1 cellular context compared by ENCODE assay signal in genomic region chr2:85583667-85584353, GRCh38.
A peak's percentile ranks its signal among the peaks of the same experiment; 100 is the strongest.
TF ChIP-seq lines count a peak whose summit lies in the region.

No MANE protein-coding gene starts in this region.

TF ChIP-seq in HepG2, 621 proteins besides CTCF, POLR2A, EP300 and RAD21 (continued from another document and continues in another):
- TF ChIP-seq, protein P1, sequence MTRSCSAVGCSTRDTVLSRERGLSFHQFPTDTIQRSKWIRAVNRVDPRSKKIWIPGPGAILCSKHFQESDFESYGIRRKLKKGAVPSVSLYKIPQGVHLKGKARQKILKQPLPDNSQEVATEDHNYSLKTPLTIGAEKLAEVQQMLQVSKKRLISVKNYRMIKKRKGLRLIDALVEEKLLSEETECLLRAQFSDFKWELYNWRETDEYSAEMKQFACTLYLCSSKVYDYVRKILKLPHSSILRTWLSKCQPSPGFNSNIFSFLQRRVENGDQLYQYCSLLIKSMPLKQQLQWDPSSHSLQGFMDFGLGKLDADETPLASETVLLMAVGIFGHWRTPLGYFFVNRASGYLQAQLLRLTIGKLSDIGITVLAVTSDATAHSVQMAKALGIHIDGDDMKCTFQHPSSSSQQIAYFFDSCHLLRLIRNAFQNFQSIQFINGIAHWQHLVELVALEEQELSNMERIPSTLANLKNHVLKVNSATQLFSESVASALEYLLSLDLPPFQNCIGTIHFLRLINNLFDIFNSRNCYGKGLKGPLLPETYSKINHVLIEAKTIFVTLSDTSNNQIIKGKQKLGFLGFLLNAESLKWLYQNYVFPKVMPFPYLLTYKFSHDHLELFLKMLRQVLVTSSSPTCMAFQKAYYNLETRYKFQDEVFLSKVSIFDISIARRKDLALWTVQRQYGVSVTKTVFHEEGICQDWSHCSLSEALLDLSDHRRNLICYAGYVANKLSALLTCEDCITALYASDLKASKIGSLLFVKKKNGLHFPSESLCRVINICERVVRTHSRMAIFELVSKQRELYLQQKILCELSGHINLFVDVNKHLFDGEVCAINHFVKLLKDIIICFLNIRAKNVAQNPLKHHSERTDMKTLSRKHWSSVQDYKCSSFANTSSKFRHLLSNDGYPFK (CRISPR knock-in tag; IDR thresholded peaks at IDR 0.05; ENCODE audit: borderline replicate concordance): no peak
- TF ChIP-seq IRX3 (CRISPR knock-in tag; IDR thresholded peaks at IDR 0.05; ENCODE audit: borderline replicate concordance, low read depth) (no peak), JDP2 (CRISPR knock-in tag; IDR thresholded peaks at IDR 0.05; ENCODE audit: borderline replicate concordance) (no peak), HMG20B (CRISPR knock-in tag; conservative IDR thresholded peaks at IDR 0.05) (no peak), MIER2 (CRISPR knock-in tag; IDR thresholded peaks at IDR 0.05) (no peak), ARNT (IDR thresholded peaks at IDR 0.05) (no peak), PBX3 (CRISPR knock-in tag; IDR thresholded peaks at IDR 0.05; ENCODE audit: borderline replicate concordance) (no peak), PHB2 (IDR thresholded peaks at IDR 0.05; ENCODE audit: partially characterized antibody) (no peak), SETDB1 (CRISPR knock-in tag; IDR thresholded peaks at IDR 0.05; ENCODE audit: borderline replicate concordance) (no peak), ZSCAN20 (CRISPR knock-in tag; IDR thresholded peaks at IDR 0.05; ENCODE audit: borderline replicate concordance) (no peak), ZBTB49 (CRISPR knock-in tag; IDR thresholded peaks at IDR 0.05; ENCODE audit: borderline replicate concordance) (no peak), RNF2 (conservative IDR thresholded peaks at IDR 0.05; ENCODE audit: low read depth) (no peak), ZNF512 (CRISPR knock-in tag; IDR thresholded peaks at IDR 0.05) (no peak), PAWR (CRISPR knock-in tag; IDR thresholded peaks at IDR 0.05; ENCODE audit: borderline replicate concordance) (no peak), KDM2A (CRISPR knock-in tag; IDR thresholded peaks at IDR 0.05; ENCODE audit: borderline replicate concordance, low read depth) (no peak), PITX1 (CRISPR knock-in tag; IDR thresholded peaks at IDR 0.05) (0 out of 2 replicates have a peak, but pooled peaks have one; percentile 20), AGO2 (optimal IDR thresholded peaks at IDR 0.05; ENCODE audit: low read depth, low read length) (no peak), IKZF1 (IDR thresholded peaks at IDR 0.05) (no peak), PHF8 (CRISPR knock-in tag; IDR thresholded peaks at IDR 0.05) (no peak), MAFG (CRISPR knock-in tag; IDR thresholded peaks at IDR 0.05) (0 out of 2 replicates have a peak, but pooled peaks have one; percentile 23), ZNF564 (CRISPR knock-in tag; IDR thresholded peaks at IDR 0.05) (no peak), PAF1 (CRISPR knock-in tag; IDR thresholded peaks at IDR 0.05) (no peak; the same call in 1 of the 2 replicates), FOXJ3 (CRISPR knock-in tag; IDR thresholded peaks at IDR 0.05; ENCODE audit: borderline replicate concordance) (0 out of 2 replicates have a peak, but pooled peaks have one; percentile 32), ZSCAN29 (CRISPR knock-in tag; conservative IDR thresholded peaks at IDR 0.05) (no peak), ELF3 (CRISPR knock-in tag; IDR thresholded peaks at IDR 0.05) (no peak), ZNF343 (CRISPR knock-in tag; IDR thresholded peaks at IDR 0.05) (no peak), FOXO1 (CRISPR knock-in tag; IDR thresholded peaks at IDR 0.05) (no peak; the same call in 1 of the 2 replicates), KAT7 (CRISPR knock-in tag; IDR thresholded peaks at IDR 0.05; ENCODE audit: borderline replicate concordance) (no peak), ZNF317 (CRISPR knock-in tag; IDR thresholded peaks at IDR 0.05) (no peak; the same call in 1 of the 2 replicates), ZSCAN21 (CRISPR knock-in tag; IDR thresholded peaks at IDR 0.05; ENCODE audit: borderline replicate concordance) (no peak), SMAD3 (CRISPR knock-in tag; IDR thresholded peaks at IDR 0.05) (no peak), PCBP2 (optimal IDR thresholded peaks at IDR 0.05; ENCODE audit: low read depth, low read length, poor library complexity, severe bottlenecking) (no peak)
- TF ChIP-seq, protein P2, sequence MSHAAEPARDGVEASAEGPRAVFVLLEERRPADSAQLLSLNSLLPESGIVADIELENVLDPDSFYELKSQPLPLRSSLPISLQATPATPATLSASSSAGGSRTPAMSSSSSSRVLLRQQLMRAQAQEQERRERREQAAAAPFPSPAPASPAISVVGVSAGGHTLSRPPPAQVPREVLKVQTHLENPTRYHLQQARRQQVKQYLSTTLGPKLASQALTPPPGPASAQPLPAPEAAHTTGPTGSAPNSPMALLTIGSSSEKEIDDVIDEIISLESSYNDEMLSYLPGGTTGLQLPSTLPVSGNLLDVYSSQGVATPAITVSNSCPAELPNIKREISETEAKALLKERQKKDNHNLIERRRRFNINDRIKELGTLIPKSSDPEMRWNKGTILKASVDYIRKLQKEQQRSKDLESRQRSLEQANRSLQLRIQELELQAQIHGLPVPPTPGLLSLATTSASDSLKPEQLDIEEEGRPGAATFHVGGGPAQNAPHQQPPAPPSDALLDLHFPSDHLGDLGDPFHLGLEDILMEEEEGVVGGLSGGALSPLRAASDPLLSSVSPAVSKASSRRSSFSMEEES (CRISPR knock-in tag; IDR thresholded peaks at IDR 0.05): no peak
- TF ChIP-seq, protein P3, sequence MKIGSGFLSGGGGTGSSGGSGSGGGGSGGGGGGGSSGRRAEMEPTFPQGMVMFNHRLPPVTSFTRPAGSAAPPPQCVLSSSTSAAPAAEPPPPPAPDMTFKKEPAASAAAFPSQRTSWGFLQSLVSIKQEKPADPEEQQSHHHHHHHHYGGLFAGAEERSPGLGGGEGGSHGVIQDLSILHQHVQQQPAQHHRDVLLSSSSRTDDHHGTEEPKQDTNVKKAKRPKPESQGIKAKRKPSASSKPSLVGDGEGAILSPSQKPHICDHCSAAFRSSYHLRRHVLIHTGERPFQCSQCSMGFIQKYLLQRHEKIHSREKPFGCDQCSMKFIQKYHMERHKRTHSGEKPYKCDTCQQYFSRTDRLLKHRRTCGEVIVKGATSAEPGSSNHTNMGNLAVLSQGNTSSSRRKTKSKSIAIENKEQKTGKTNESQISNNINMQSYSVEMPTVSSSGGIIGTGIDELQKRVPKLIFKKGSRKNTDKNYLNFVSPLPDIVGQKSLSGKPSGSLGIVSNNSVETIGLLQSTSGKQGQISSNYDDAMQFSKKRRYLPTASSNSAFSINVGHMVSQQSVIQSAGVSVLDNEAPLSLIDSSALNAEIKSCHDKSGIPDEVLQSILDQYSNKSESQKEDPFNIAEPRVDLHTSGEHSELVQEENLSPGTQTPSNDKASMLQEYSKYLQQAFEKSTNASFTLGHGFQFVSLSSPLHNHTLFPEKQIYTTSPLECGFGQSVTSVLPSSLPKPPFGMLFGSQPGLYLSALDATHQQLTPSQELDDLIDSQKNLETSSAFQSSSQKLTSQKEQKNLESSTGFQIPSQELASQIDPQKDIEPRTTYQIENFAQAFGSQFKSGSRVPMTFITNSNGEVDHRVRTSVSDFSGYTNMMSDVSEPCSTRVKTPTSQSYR (CRISPR knock-in tag; IDR thresholded peaks at IDR 0.05; ENCODE audit: borderline replicate concordance): no peak
- TF ChIP-seq, protein P4, sequence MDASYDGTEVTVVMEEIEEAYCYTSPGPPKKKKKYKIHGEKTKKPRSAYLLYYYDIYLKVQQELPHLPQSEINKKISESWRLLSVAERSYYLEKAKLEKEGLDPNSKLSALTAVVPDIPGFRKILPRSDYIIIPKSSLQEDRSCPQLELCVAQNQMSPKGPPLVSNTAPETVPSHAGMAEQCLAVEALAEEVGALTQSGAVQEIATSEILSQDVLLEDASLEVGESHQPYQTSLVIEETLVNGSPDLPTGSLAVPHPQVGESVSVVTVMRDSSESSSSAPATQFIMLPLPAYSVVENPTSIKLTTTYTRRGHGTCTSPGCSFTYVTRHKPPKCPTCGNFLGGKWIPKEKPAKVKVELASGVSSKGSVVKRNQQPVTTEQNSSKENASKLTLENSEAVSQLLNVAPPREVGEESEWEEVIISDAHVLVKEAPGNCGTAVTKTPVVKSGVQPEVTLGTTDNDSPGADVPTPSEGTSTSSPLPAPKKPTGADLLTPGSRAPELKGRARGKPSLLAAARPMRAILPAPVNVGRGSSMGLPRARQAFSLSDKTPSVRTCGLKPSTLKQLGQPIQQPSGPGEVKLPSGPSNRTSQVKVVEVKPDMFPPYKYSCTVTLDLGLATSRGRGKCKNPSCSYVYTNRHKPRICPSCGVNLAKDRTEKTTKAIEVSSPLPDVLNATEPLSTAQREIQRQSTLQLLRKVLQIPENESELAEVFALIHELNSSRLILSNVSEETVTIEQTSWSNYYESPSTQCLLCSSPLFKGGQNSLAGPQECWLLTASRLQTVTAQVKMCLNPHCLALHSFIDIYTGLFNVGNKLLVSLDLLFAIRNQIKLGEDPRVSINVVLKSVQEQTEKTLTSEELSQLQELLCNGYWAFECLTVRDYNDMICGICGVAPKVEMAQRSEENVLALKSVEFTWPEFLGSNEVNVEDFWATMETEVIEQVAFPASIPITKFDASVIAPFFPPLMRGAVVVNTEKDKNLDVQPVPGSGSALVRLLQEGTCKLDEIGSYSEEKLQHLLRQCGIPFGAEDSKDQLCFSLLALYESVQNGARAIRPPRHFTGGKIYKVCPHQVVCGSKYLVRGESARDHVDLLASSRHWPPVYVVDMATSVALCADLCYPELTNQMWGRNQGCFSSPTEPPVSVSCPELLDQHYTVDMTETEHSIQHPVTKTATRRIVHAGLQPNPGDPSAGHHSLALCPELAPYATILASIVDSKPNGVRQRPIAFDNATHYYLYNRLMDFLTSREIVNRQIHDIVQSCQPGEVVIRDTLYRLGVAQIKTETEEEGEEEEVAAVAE (CRISPR knock-in tag; IDR thresholded peaks at IDR 0.05; ENCODE audit: borderline replicate concordance): no peak
- TF ChIP-seq, protein P5, sequence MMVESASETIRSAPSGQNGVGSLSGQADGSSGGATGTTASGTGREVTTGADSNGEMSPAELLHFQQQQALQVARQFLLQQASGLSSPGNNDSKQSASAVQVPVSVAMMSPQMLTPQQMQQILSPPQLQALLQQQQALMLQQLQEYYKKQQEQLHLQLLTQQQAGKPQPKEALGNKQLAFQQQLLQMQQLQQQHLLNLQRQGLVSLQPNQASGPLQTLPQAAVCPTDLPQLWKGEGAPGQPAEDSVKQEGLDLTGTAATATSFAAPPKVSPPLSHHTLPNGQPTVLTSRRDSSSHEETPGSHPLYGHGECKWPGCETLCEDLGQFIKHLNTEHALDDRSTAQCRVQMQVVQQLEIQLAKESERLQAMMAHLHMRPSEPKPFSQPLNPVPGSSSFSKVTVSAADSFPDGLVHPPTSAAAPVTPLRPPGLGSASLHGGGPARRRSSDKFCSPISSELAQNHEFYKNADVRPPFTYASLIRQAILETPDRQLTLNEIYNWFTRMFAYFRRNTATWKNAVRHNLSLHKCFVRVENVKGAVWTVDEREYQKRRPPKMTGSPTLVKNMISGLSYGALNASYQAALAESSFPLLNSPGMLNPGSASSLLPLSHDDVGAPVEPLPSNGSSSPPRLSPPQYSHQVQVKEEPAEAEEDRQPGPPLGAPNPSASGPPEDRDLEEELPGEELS (CRISPR knock-in tag; IDR thresholded peaks at IDR 0.05): no peak
- TF ChIP-seq, protein P6, sequence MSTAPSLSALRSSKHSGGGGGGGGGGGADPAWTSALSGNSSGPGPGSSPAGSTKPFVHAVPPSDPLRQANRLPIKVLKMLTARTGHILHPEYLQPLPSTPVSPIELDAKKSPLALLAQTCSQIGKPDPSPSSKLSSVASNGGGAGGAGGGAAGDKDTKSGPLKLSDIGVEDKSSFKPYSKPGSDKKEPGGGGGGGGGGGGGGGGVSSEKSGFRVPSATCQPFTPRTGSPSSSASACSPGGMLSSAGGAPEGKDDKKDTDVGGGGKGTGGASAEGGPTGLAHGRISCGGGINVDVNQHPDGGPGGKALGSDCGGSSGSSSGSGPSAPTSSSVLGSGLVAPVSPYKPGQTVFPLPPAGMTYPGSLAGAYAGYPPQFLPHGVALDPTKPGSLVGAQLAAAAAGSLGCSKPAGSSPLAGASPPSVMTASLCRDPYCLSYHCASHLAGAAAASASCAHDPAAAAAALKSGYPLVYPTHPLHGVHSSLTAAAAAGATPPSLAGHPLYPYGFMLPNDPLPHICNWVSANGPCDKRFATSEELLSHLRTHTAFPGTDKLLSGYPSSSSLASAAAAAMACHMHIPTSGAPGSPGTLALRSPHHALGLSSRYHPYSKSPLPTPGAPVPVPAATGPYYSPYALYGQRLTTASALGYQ (CRISPR knock-in tag; IDR thresholded peaks at IDR 0.05): no peak
- TF ChIP-seq, protein P7, sequence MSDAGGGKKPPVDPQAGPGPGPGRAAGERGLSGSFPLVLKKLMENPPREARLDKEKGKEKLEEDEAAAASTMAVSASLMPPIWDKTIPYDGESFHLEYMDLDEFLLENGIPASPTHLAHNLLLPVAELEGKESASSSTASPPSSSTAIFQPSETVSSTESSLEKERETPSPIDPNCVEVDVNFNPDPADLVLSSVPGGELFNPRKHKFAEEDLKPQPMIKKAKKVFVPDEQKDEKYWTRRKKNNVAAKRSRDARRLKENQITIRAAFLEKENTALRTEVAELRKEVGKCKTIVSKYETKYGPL (CRISPR knock-in tag; IDR thresholded peaks at IDR 0.05): no peak
